In the genomic region with DNA sequence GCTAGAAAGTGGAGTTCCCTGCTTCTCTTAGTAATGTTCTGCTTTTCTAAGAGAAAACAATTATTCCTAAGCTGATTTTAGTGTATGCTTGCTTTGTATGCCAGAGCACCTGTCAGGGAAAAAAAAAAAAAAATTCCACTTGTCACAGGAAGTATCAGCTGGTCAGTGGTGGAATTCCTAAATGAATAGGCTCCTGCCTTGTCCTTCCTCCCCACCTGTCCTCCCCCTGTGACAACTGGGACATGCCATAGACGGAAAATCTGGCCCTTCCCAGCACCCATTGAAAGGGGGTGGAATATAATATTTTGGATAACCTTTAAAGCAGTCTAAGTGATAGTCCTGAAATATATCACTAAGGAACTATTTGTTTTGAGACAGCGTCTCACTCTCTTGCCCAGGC, we compare ENCODE assay signal across 33 cellular contexts. TPM values are rescaled to one million over a fixed set of nuclear protein-coding genes. Genes with fewer than 3 reads are reported as not detected.
"Had no signal": no experiment of that assay in that cellular context is flagged by ENCODE, and none has a peak within 500 bp of the region (broad histone marks: within the 10 kb centered on the region; RNA-seq: fewer than 3 reads in every experiment).

No MANE protein-coding gene starts in this region.

- H3K4me3 Mint-ChIP-seq: activated CD4-positive, alpha-beta memory T cell treated with anti-CD3 and anti-CD28 coated beads, Interleukin-2, amount 10 ng/mL, durations not matched to agents 7 days and 5 days; activated naive CD4-positive, alpha-beta T cell treated with anti-CD3 and anti-CD28 coated beads, Interleukin-2, amount 50 U/mL, for 24 hours; activated naive CD8-positive, alpha-beta T cell treated with anti-CD3 and anti-CD28 coated beads, Interleukin-2, amount 10 ng/mL, durations not matched to agents 7 days and 5 days; activated T-cell treated with anti-CD3 and anti-CD28 coated beads, Interleukin-2, amount 50 U/mL, for 24 hours; T-cell; T-helper 17 cell had no signal

- H3K9me3 Mint-ChIP-seq: activated CD4-positive, alpha-beta memory T cell treated with anti-CD3 and anti-CD28 coated beads, Interleukin-2, amount 10 ng/mL, durations not matched to agents 7 days and 5 days; activated naive CD4-positive, alpha-beta T cell treated with anti-CD3 and anti-CD28 coated beads, Interleukin-2, amount 50 U/mL, for 24 hours; activated naive CD8-positive, alpha-beta T cell treated with anti-CD3 and anti-CD28 coated beads, Interleukin-2, amount 10 ng/mL, durations not matched to agents 7 days and 5 days; activated T-cell treated with anti-CD3 and anti-CD28 coated beads, Interleukin-2, amount 50 U/mL, for 24 hours; activated T-helper 2 cell treated with anti-CD3 and anti-CD28 coated beads, Interferon-gamma antibody, Interleukin-2, Interleukin-4, amounts not matched to agents 10 μg/mL and 5 μg/mL and 100 μg/mL, durations not matched to agents 14 hours and 24 hours and 36 hours; T-cell had no signal

- H3K27ac Mint-ChIP-seq: activated CD4-positive, alpha-beta memory T cell treated with anti-CD3 and anti-CD28 coated beads, Interleukin-2, amount 10 ng/mL, durations not matched to agents 7 days and 5 days; activated naive CD4-positive, alpha-beta T cell treated with anti-CD3 and anti-CD28 coated beads, Interleukin-2, amount 50 U/mL, for 24 hours; activated naive CD8-positive, alpha-beta T cell treated with anti-CD3 and anti-CD28 coated beads, Interleukin-2, amount 10 ng/mL, durations not matched to agents 7 days and 5 days; activated T-cell treated with anti-CD3 and anti-CD28 coated beads, Interleukin-2, amount 50 U/mL, for 24 hours; activated T-helper 2 cell treated with anti-CD3 and anti-CD28 coated beads, Interferon-gamma antibody, Interleukin-2, Interleukin-4, amounts not matched to agents 10 μg/mL and 5 μg/mL and 100 μg/mL, durations not matched to agents 14 hours and 24 hours and 36 hours; T-cell; T-helper 17 cell had no signal

- ATAC-seq: Panc1, T-cell, T-helper 17 cell had no signal

- H3K27ac ChIP-seq: cardiac muscle cell, SJSA1, WERI-Rb-1 had no signal

- H3K4me1 Mint-ChIP-seq: activated CD4-positive, alpha-beta memory T cell treated with anti-CD3 and anti-CD28 coated beads, Interleukin-2, amount 10 ng/mL, durations not matched to agents 7 days and 5 days; activated naive CD4-positive, alpha-beta T cell treated with anti-CD3 and anti-CD28 coated beads, Interleukin-2, amount 50 U/mL, for 24 hours; activated naive CD8-positive, alpha-beta T cell treated with anti-CD3 and anti-CD28 coated beads, Interleukin-2, amount 10 ng/mL, durations not matched to agents 7 days and 5 days; T-cell; T-helper 17 cell had no signal

- H3K9ac ChIP-seq: SK-N-SH had no signal

- H3K4me2 ChIP-seq: SK-N-SH had no signal

- H3K27me3 Mint-ChIP-seq: activated CD4-positive, alpha-beta memory T cell treated with anti-CD3 and anti-CD28 coated beads, Interleukin-2, amount 10 ng/mL, durations not matched to agents 7 days and 5 days; activated naive CD4-positive, alpha-beta T cell treated with anti-CD3 and anti-CD28 coated beads, Interleukin-2, amount 50 U/mL, for 24 hours; activated naive CD8-positive, alpha-beta T cell treated with anti-CD3 and anti-CD28 coated beads, Interleukin-2, amount 10 ng/mL, durations not matched to agents 7 days and 5 days; activated T-cell treated with anti-CD3 and anti-CD28 coated beads, Interleukin-2, amount 50 U/mL, for 24 hours; T-cell; T-helper 17 cell had no signal

- H3K9me3 ChIP-seq: ascending aorta, MG63, SJSA1, SK-N-SH had no signal

- DNase-seq: activated CD4-positive, alpha-beta memory T cell treated with anti-CD3 and anti-CD28 coated beads, Interleukin-2, amount 10 ng/mL, durations not matched to agents 7 days and 5 days; activated CD4-positive, alpha-beta T cell treated with anti-CD3 and anti-CD28 coated beads for 1 hour; activated CD4-positive, alpha-beta T cell treated with anti-CD3 and anti-CD28 coated beads for 48 hours; activated CD4-positive, CD25-positive, alpha-beta regulatory T cell; activated gamma-delta T cell; activated naive CD4-positive, alpha-beta T cell treated with Interleukin-2 at 50 U/mL for 16 hours; activated naive CD8-positive, alpha-beta T cell treated with anti-CD3 and anti-CD28 coated beads, Interleukin-2, amount 10 ng/mL, durations not matched to agents 7 days and 5 days; activated T-cell treated with anti-CD3 and anti-CD28 coated beads, Interleukin-2, amount 50 U/mL, for 24 hours; amygdala; Karpas-422; KBM-7; MG63; NCI-H1048; NCI-H1105 treated with DMSO at 0.1 percent for 48 hours; NCI-H1436; NCI-H1694; NCI-H1930; NCI-H2081 treated with DMSO at 0.1 percent for 48 hours; NCI-H226; NCI-H524 treated with DMSO at 0.1 percent for 48 hours; SHP77; SK-N-SH; T-cell; T-helper 17 cell; WERI-Rb-1 had no signal

- H3K4me3 ChIP-seq: ascending aorta, cardiac muscle cell, MG63, SJSA1 had no signal

- H3K27me3 ChIP-seq: ascending aorta, cardiac muscle cell, MG63, SJSA1 had no signal

RNA-seq across cellular contexts. Expression of gene FNDC5, which starts 10.8 kb away (rescaled TPM):
- total RNA-seq: activated CD4-positive, alpha-beta memory T cell treated with anti-CD3 and anti-CD28 coated beads, Interleukin-2, amount 10 ng/mL, durations not matched to agents 7 days and 5 days; activated naive CD8-positive, alpha-beta T cell treated with anti-CD3 and anti-CD28 coated beads, Interleukin-2, amount 10 ng/mL, durations not matched to agents 7 days and 5 days; activated T-helper 2 cell treated with anti-CD3 and anti-CD28 coated beads, Interferon-gamma antibody, Interleukin-2, Interleukin-4, amounts not matched to agents 10 μg/mL and 5 μg/mL and 100 μg/mL, durations not matched to agents 14 hours and 24 hours and 36 hours; T-cell; T-helper 17 cell had no signal

RNA-seq across cellular contexts. Expression of gene HPCA, which starts 26.4 kb away (rescaled TPM):
- total RNA-seq: ascending aorta, cardiac muscle cell, NCI-H460, RPMI7951, SJSA1, T-helper 17 cell had no signal
- polyA plus RNA-seq: cardiac muscle cell, SK-N-SH had no signal

RNA-seq across cellular contexts. Expression of gene TMEM54, which starts 41.3 kb away (rescaled TPM):
- total RNA-seq: activated CD4-positive, alpha-beta memory T cell treated with anti-CD3 and anti-CD28 coated beads, Interleukin-2, amount 10 ng/mL, durations not matched to agents 7 days and 5 days; activated naive CD8-positive, alpha-beta T cell treated with anti-CD3 and anti-CD28 coated beads, Interleukin-2, amount 10 ng/mL, durations not matched to agents 7 days and 5 days; T-helper 17 cell had no signal
